ENCODE assay signal across 9 cellular contexts in the genomic region with DNA sequence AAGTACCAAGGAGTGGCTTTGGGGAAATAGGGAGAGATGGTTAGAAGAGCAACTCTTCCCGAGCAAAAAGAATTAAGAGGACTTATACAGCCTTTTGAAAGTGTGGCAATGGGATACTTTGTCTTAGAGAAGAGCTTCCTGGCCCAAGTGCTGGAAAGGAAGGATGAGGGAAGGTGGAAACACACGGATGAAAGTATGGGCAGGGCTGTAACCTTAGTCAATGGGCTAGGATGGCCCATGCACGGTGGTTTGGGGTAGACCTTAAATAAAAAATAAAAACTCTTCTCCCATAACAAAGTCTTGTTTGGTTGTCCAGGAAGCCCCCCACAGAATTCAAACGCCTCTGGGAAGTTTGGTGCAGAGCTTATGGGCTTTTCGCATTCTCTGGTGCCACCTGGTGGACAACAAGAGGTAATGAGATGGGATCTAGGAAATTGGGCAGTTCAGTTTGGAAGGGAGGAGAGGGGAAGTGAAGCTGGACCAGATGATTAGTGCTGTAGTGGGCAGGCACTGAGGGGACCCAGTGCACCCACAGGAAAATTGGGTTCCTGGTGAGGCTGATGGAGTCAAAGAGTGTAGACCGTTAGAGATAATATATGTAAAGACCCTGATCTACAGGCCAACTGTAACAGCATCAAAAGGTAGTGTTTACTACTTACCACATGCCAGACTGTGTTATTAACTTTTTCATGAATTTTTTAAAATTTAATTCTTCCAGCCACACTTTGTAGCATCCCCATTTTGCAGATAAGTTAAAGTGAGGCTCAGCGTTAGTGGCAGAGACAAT. TPM values are rescaled to one million over a fixed set of nuclear protein-coding genes. Genes with fewer than 3 reads are reported as not detected.
DNase-seq lines count a peak whose midpoint lies in the region; ATAC-seq and TF ChIP-seq lines count a peak whose summit lies in the region.
"Had no signal": no experiment of that assay in that cellular context is flagged by ENCODE, and none has a peak within 500 bp of the region (broad histone marks: within the 10 kb centered on the region; RNA-seq: fewer than 3 reads in every experiment).

No MANE protein-coding gene starts in this region.

- DNase-seq in Daoy (ENCODE audit: low read depth) (peak; percentile 50), H4 (ENCODE audit: low spot score) (peak; percentile 37), NCI-H345 (lab: John Stamatoyannopoulos, UW) (peak; percentile 43), esophagus squamous epithelium (lab: John Stamatoyannopoulos, UW) (no peak), neural progenitor cell (ENCODE audit: low spot score) (peak; percentile 56)
- DNase-seq in activated CD4-positive, alpha-beta T cell treated with anti-CD3 and anti-CD28 coated beads, Interleukin-2, amount 50 U/mL, for 1 hour, result peak; percentile 21

- H3K4me1 Mint-ChIP-seq in neural progenitor cell, result no peaks in the 10 kb centered on the region
- H3K4me1 Mint-ChIP-seq: activated naive CD4-positive, alpha-beta T cell treated with anti-CD3 and anti-CD28 coated beads, Interleukin-2, amount 50 U/mL, for 24 hours had no signal

- H3K36me3 ChIP-seq in esophagus squamous epithelium (no peaks in the 10 kb centered on the region), neural progenitor cell (no peaks in the 10 kb centered on the region)

- no peaks in the 10 kb centered on the region for H3F3A ChIP-seq in neural progenitor cell (ENCODE audit: low read depth)

- H3K4me1 ChIP-seq in esophagus squamous epithelium (no peaks in the 10 kb centered on the region), neural progenitor cell (no peaks in the 10 kb centered on the region)

- H3K4me3 ChIP-seq in esophagus squamous epithelium, result no peak overlapping the region
- H3K4me3 ChIP-seq in neural progenitor cell, result no peak overlapping the region

- no peak overlapping the region for H3K4me2 ChIP-seq in neural progenitor cell

- no peak overlapping the region for H3K27ac Mint-ChIP-seq in neural progenitor cell
- H3K27ac Mint-ChIP-seq: activated naive CD4-positive, alpha-beta T cell treated with anti-CD3 and anti-CD28 coated beads, Interleukin-2, amount 50 U/mL, for 24 hours had no signal

- H3K9me3 Mint-ChIP-seq in neural progenitor cell, result no peaks in the 10 kb centered on the region
- H3K9me3 Mint-ChIP-seq: activated naive CD4-positive, alpha-beta T cell treated with anti-CD3 and anti-CD28 coated beads, Interleukin-2, amount 50 U/mL, for 24 hours had no signal

- no peak overlapping the region for H3K27ac ChIP-seq in esophagus squamous epithelium
- no peak overlapping the region for H3K27ac ChIP-seq in neural progenitor cell

- no peak overlapping the region for H2AFZ ChIP-seq in neural progenitor cell (replicated peaks)

- no peak overlapping the region for H3K4me3 Mint-ChIP-seq in neural progenitor cell
- H3K4me3 Mint-ChIP-seq: activated naive CD4-positive, alpha-beta T cell treated with anti-CD3 and anti-CD28 coated beads, Interleukin-2, amount 50 U/mL, for 24 hours had no signal

- H3K79me2 ChIP-seq in neural progenitor cell (ENCODE audit: low read depth), result no peaks in the 10 kb centered on the region

- H3K27me3 ChIP-seq in esophagus squamous epithelium, result no peaks in the 10 kb centered on the region
- no peaks in the 10 kb centered on the region for H3K27me3 ChIP-seq in neural progenitor cell

- no peaks in the 10 kb centered on the region for H4K20me1 ChIP-seq in neural progenitor cell (ENCODE audit: low read depth)

- H3K9me3 ChIP-seq in esophagus squamous epithelium (no peaks in the 10 kb centered on the region), neural progenitor cell (ENCODE audit: low read depth) (no peaks in the 10 kb centered on the region)

- TF ChIP-seq CTCF in esophagus squamous epithelium (IDR thresholded peaks at IDR 0.05), result peak; percentile 60 to 76 (median 74)
- TF ChIP-seq CTCF in neural progenitor cell (IDR thresholded peaks at IDR 0.05), result peak; percentile 72

- intact Hi-C loops in esophagus squamous epithelium (cut with DNase I), result no loop called here

- WGBS in esophagus squamous epithelium, 2 donors, result 22 to 28% methylated on average over 7 of the region's 7 CpGs

- H3K9ac ChIP-seq in neural progenitor cell, result no peak overlapping the region

- ATAC-seq in GM18498 (IDR thresholded peaks at IDR 0.05; ENCODE audit: unreplicated experiment), result no peak
- ATAC-seq in GM21737 (IDR thresholded peaks at IDR 0.05; ENCODE audit: unreplicated experiment), result no peak

- H3K36me3 Mint-ChIP-seq in neural progenitor cell, result no peaks in the 10 kb centered on the region
- H3K36me3 Mint-ChIP-seq: activated naive CD4-positive, alpha-beta T cell treated with anti-CD3 and anti-CD28 coated beads, Interleukin-2, amount 50 U/mL, for 24 hours had no signal

- no peak for TF ChIP-seq POLR2A in esophagus squamous epithelium (IDR thresholded peaks at IDR 0.05)

- H3K27me3 Mint-ChIP-seq in neural progenitor cell (ENCODE audit: insufficient read depth, low read depth), result peaks cover 5% of the 10 kb centered on the region

RNA-seq across cellular contexts. Expression of a gene that starts 13.8 kb away (rescaled TPM):
- 8.3 and 10.5 TPM in 2 replicates for total RNA-seq in Daoy (2014; rRNA removed; shearing (Covaris generic))
- total RNA-seq in H4 (2014; rRNA removed; shearing (Covaris generic)), result 7.3 and 14.8 TPM in 2 replicates
- total RNA-seq in esophagus squamous epithelium (10 to 100 TPM in 2 of 4 donors, 1 to 10 TPM in 2; 5.4 to 13.7 (median 11.4) TPM), neural progenitor cell (ENCODE audit: low replicate concordance) (8.5 and 12.5 TPM in 2 replicates)
